10 cellular contexts compared by ENCODE assay signal in genomic region chr12:92759634-92760268, GRCh38. TPM values are rescaled to one million over a fixed set of nuclear protein-coding genes. Genes with fewer than 3 reads are reported as not detected.
DNase-seq lines count a peak whose midpoint lies in the region; ATAC-seq, FAIRE-seq and TF ChIP-seq lines count a peak whose summit lies in the region.
"Had no signal": no experiment of that assay in that cellular context is flagged by ENCODE, and none has a peak within 500 bp of the region (broad histone marks: within the 10 kb centered on the region; RNA-seq: fewer than 3 reads in every experiment).

No MANE protein-coding gene starts in this region.

- TF ChIP-seq POLR2A in endothelial cell of umbilical vein (IDR thresholded peaks at IDR 0.05; ENCODE audit: low read depth, low read length) (no peak), sigmoid colon (IDR thresholded peaks at IDR 0.05) (no peak)

- dilution Hi-C loops in endothelial cell of umbilical vein (cut with MboI; ENCODE audit: extremely low pct_ligation_motif_present, low sequenced_read_pairs): no loop called here

- H3K9me3 ChIP-seq in GM23248 (ENCODE audit: low read depth): no peaks in the 10 kb centered on the region
- H3K9me3 ChIP-seq in PC-3 (ENCODE audit: low read length): no peaks in the 10 kb centered on the region
- H3K9me3 ChIP-seq in endothelial cell of umbilical vein (replicated peaks; ENCODE audit: control insufficient read depth, insufficient read depth, low read length): no peaks in the 10 kb centered on the region
- no peaks in the 10 kb centered on the region for H3K9me3 ChIP-seq in osteoblast (ENCODE audit: low read depth, low read length)
- no peaks in the 10 kb centered on the region for H3K9me3 ChIP-seq in sigmoid colon
- H3K9me3 ChIP-seq in CD4-positive, alpha-beta memory T cell (ENCODE audit: control insufficient read depth in 1 of 2, low read length in 2 of 2): no peaks in the 10 kb centered on the region

- POLR2A ChIA-PET in PC-3 (lab: Charles Lee; ENCODE audit: unreplicated experiment): no interaction called here
- POLR2A ChIA-PET in endothelial cell of umbilical vein (lab: Charles Lee): no interaction called here
- POLR2A ChIA-PET in CD4-positive, alpha-beta memory T cell (lab: Charles Lee; ENCODE audit: partially characterized antibody): no interaction called here

- peak; percentile 95 for DNase-seq in GM23248
- DNase-seq in PC-3: peak; percentile 85
- peak; percentile 36 for DNase-seq in endothelial cell of umbilical vein (ENCODE audit: low read depth, low spot score)
- DNase-seq in osteoblast (ENCODE audit: insufficient read length, low spot score, missing footprints): peak; percentile 62
- no peak for DNase-seq in sigmoid colon
- no peak for DNase-seq in activated CD4-positive, alpha-beta T cell treated with anti-CD3 and anti-CD28 coated beads for 48 hours
- no peak for DNase-seq in left ventricle myocardium superior
- DNase-seq in CD4-positive, alpha-beta memory T cell: no peak
- DNase-seq: NCI-H1694 treated with DMSO at 0.1 percent for 48 hours had no signal

- H3K4me3 Mint-ChIP-seq in CD4-positive, alpha-beta memory T cell: no peak overlapping the region

- H3K27me3 Mint-ChIP-seq in CD4-positive, alpha-beta memory T cell: peaks cover 10 to 12% of the 10 kb centered on the region in 2 donors

- BruUV-seq in PC-3 (replicated peaks; lab: Mats Ljungman, UMichigan): no TSS peak
- no TSS peak for BruUV-seq in endothelial cell of umbilical vein (replicated peaks; lab: Mats Ljungman, UMichigan)

- no peaks in the 10 kb centered on the region for H3K79me2 ChIP-seq in GM23248 (ENCODE audit: insufficient read depth)
- no peaks in the 10 kb centered on the region for H3K79me2 ChIP-seq in PC-3 (ENCODE audit: low read length)
- H3K79me2 ChIP-seq in endothelial cell of umbilical vein (ENCODE audit: control insufficient read depth, insufficient read depth, low read length): no peaks in the 10 kb centered on the region
- no peaks in the 10 kb centered on the region for H3K79me2 ChIP-seq in osteoblast (ENCODE audit: insufficient read depth, low read length)
- H3K79me2 ChIP-seq: parathyroid adenoma had no signal

- peaks cover 7% of the 10 kb centered on the region for H3K4me1 ChIP-seq in GM23248 (ENCODE audit: insufficient read depth)
- peaks cover 5% of the 10 kb centered on the region; the same call in 1 of the 2 replicates for H3K4me1 ChIP-seq in PC-3 (ENCODE audit: insufficient read depth, low read length)
- peaks cover 13% of the 10 kb centered on the region for H3K4me1 ChIP-seq in endothelial cell of umbilical vein (ENCODE audit: control insufficient read depth, extremely low read depth, insufficient read depth, low read length)
- peaks cover 7% of the 10 kb centered on the region for H3K4me1 ChIP-seq in osteoblast (ENCODE audit: insufficient read depth, low read length)
- H3K4me1 ChIP-seq in sigmoid colon: no peaks in the 10 kb centered on the region
- H3K4me1 ChIP-seq in CD4-positive, alpha-beta memory T cell (ENCODE audit: insufficient read depth, low read length): no peaks in the 10 kb centered on the region
- H3K4me1 ChIP-seq: parathyroid adenoma had no signal

- H3K36me3 Mint-ChIP-seq in CD4-positive, alpha-beta memory T cell: no peaks in the 10 kb centered on the region

- H3F3A ChIP-seq in GM23248 (ENCODE audit: insufficient read depth): peaks cover 11% of the 10 kb centered on the region
- H3F3A ChIP-seq in PC-3 (ENCODE audit: low read length, unreplicated experiment): no peaks in the 10 kb centered on the region

- H3K4me3 ChIP-seq in GM23248 (no peak overlapping the region), PC-3 (ENCODE audit: low read length) (no peak overlapping the region), endothelial cell of umbilical vein (replicated peaks in 1 of 3; ENCODE audit: insufficient read depth in 1 of 3, low read depth in 1 of 3, low read length in 3 of 3) (no peak overlapping the region), osteoblast (ENCODE audit: insufficient read depth, low read length) (no peak overlapping the region), sigmoid colon (no peak overlapping the region)
- no peak overlapping the region for H3K4me3 ChIP-seq in CD4-positive, alpha-beta memory T cell (ENCODE audit: low read length in 2 of 2)

- CTCF ChIA-PET in PC-3 (lab: Charles Lee): no interaction called here
- CTCF ChIA-PET in endothelial cell of umbilical vein (lab: Charles Lee): interaction anchor here (1.2 to 1.4 kb wide), 3 partner anchors 12 to 660 kb away, joined by 3 to 5 read pairs (median 3); no protein-coding TSS in a partner anchor
- CTCF ChIA-PET in CD4-positive, alpha-beta memory T cell (lab: Charles Lee; ENCODE audit: partially characterized antibody): no interaction called here

- intact Hi-C loops in PC-3 (cut with micrococcal nuclease): no loop called here
- intact Hi-C loops in endothelial cell of umbilical vein (cut with micrococcal nuclease): no loop called here
- intact Hi-C loops in sigmoid colon (cut with DNase I): no loop called here
- intact Hi-C loops in left ventricle myocardium superior (cut with micrococcal nuclease): no loop called here
- intact Hi-C loops in CD4-positive, alpha-beta memory T cell (cut with micrococcal nuclease): no loop called here

- peak overlapping the region; percentile 38 for H3K27ac ChIP-seq in GM23248
- no peak overlapping the region for H3K27ac ChIP-seq in PC-3 (ENCODE audit: low read length)
- H3K27ac ChIP-seq in endothelial cell of umbilical vein (ENCODE audit: insufficient read depth, low read depth, low read length): no peak overlapping the region
- peak overlapping the region; percentile 27 for H3K27ac ChIP-seq in osteoblast (ENCODE audit: low read depth, low read length)
- H3K27ac ChIP-seq in sigmoid colon: no peak overlapping the region
- no peak overlapping the region for H3K27ac ChIP-seq in CD4-positive, alpha-beta memory T cell (ENCODE audit: low read depth, low read length)
- H3K27ac ChIP-seq: parathyroid adenoma had no signal

- no peaks in the 10 kb centered on the region for H4K20me1 ChIP-seq in GM23248 (ENCODE audit: insufficient read depth)
- no peaks in the 10 kb centered on the region for H4K20me1 ChIP-seq in PC-3 (ENCODE audit: low read length)
- no peaks in the 10 kb centered on the region for H4K20me1 ChIP-seq in endothelial cell of umbilical vein (replicated peaks; ENCODE audit: control insufficient read depth, extremely low read depth, insufficient read depth, low read length)
- H4K20me1 ChIP-seq in osteoblast (ENCODE audit: insufficient read depth, low read length): no peaks in the 10 kb centered on the region

- ATAC-seq in PC-3: peak; percentile 85
- no peak for ATAC-seq in left ventricle myocardium superior

- in situ Hi-C loops in GM23248 (cut with MboI): no loop called here

- TF ChIP-seq CTCF in PC-3 (conservative IDR thresholded peaks at IDR 0.05; ENCODE audit: low read depth, low read length): no peak
- no peak for TF ChIP-seq CTCF in endothelial cell of umbilical vein (IDR thresholded peaks at IDR 0.05; ENCODE audit: extremely low read depth in 1 of 2, insufficient read depth in 1 of 2, low read depth in 1 of 2, low read length in 2 of 2)
- no peak for TF ChIP-seq CTCF in osteoblast (IDR thresholded peaks at IDR 0.05; ENCODE audit: extremely low read depth, low read depth, low read length)
- TF ChIP-seq CTCF in sigmoid colon (IDR thresholded peaks at IDR 0.05): no peak

- no peaks in the 10 kb centered on the region for H3K27me3 ChIP-seq in GM23248 (replicated peaks; ENCODE audit: insufficient read depth)
- H3K27me3 ChIP-seq in PC-3 (ENCODE audit: low read length): no peaks in the 10 kb centered on the region
- no peaks in the 10 kb centered on the region for H3K27me3 ChIP-seq in endothelial cell of umbilical vein (ENCODE audit: control insufficient read depth in 2 of 2, insufficient read depth in 2 of 2, low read length in 2 of 2)
- H3K27me3 ChIP-seq in osteoblast (ENCODE audit: insufficient read depth, low read length): no peaks in the 10 kb centered on the region
- H3K27me3 ChIP-seq in sigmoid colon: no peaks in the 10 kb centered on the region
- no peaks in the 10 kb centered on the region for H3K27me3 ChIP-seq in CD4-positive, alpha-beta memory T cell (ENCODE audit: insufficient read depth, low read length)

- TF ChIP-seq EP300 in sigmoid colon (IDR thresholded peaks at IDR 0.05): no peak

- H3K4me1 Mint-ChIP-seq in CD4-positive, alpha-beta memory T cell: peaks cover 0 to 2% (median 1%) of the 10 kb centered on the region in 4 donors

- no peak overlapping the region for H2AFZ ChIP-seq in GM23248
- no peak overlapping the region for H2AFZ ChIP-seq in PC-3 (ENCODE audit: low read length)
- H2AFZ ChIP-seq in endothelial cell of umbilical vein (ENCODE audit: low read depth, low read length): no peak overlapping the region
- H2AFZ ChIP-seq in osteoblast (ENCODE audit: low read length): no peak overlapping the region
- H2AFZ ChIP-seq: parathyroid adenoma had no signal

- H3K9me1 ChIP-seq in endothelial cell of umbilical vein (replicated peaks; ENCODE audit: control insufficient read depth, extremely low read depth, insufficient read depth, low read length): no peaks in the 10 kb centered on the region

- no peak overlapping the region for H3K27ac Mint-ChIP-seq in CD4-positive, alpha-beta memory T cell

- WGBS in GM23248 (ENCODE audit: low coverage in 1 of 2, low lambda C conversion rate in 2 of 2, missing lambda C conversion rate in 2 of 2), 2 experiments: 49 to 56% methylated on average over 3 of the region's 3 CpGs
- 84 to 89% methylated on average over 3 of the region's 3 CpGs for WGBS in sigmoid colon, 2 donors

- no peaks in the 10 kb centered on the region for H3K36me3 ChIP-seq in GM23248 (ENCODE audit: low read depth)
- no peaks in the 10 kb centered on the region for H3K36me3 ChIP-seq in PC-3 (ENCODE audit: low read depth, low read length)
- no peaks in the 10 kb centered on the region for H3K36me3 ChIP-seq in endothelial cell of umbilical vein (ENCODE audit: control insufficient read depth in 2 of 2, extremely low read depth in 1 of 2, insufficient read depth in 2 of 2, low read length in 2 of 2)
- H3K36me3 ChIP-seq in osteoblast (ENCODE audit: insufficient read depth, low read length): no peaks in the 10 kb centered on the region
- H3K36me3 ChIP-seq in sigmoid colon: no peaks in the 10 kb centered on the region
- no peaks in the 10 kb centered on the region for H3K36me3 ChIP-seq in CD4-positive, alpha-beta memory T cell (ENCODE audit: insufficient read depth, low read length)

- FAIRE-seq in endothelial cell of umbilical vein (lab: Jason Lieb, UNC): no peak

- H3K9me3 Mint-ChIP-seq in CD4-positive, alpha-beta memory T cell: no peaks in the 10 kb centered on the region

- no peak overlapping the region for H3K4me2 ChIP-seq in GM23248 (ENCODE audit: unreplicated experiment)
- no peak overlapping the region for H3K4me2 ChIP-seq in PC-3 (ENCODE audit: low read length)
- no peak overlapping the region for H3K4me2 ChIP-seq in endothelial cell of umbilical vein (ENCODE audit: insufficient read depth, low read length)
- H3K4me2 ChIP-seq in osteoblast (ENCODE audit: insufficient read depth, low read length): no peak overlapping the region

- H3K9me2 ChIP-seq in GM23248 (ENCODE audit: insufficient read depth): no peaks in the 10 kb centered on the region
- H3K9me2 ChIP-seq in PC-3 (replicated peaks; ENCODE audit: low read length): no peaks in the 10 kb centered on the region; the same call in 1 of the 2 replicates

- no peak overlapping the region for H3K9ac ChIP-seq in GM23248
- no peak overlapping the region for H3K9ac ChIP-seq in PC-3 (ENCODE audit: low read length)
- no peak overlapping the region for H3K9ac ChIP-seq in endothelial cell of umbilical vein (replicated peaks; ENCODE audit: extremely low read depth, insufficient read depth, low read length)
- H3K9ac ChIP-seq: parathyroid adenoma had no signal

RNA-seq across cellular contexts. Expression of gene PLEKHG7, which starts 57.0 kb away (rescaled TPM):
- total RNA-seq in GM23248 (2014; rRNA removed; shearing (Covaris generic)): not detected in 2 replicates
- polyA plus RNA-seq in GM23248 (2016; fragmentation: Nextera tagmentation; extraction: Ambion mirVana): not detected in 2 replicates
- not detected in 2 replicates for total RNA-seq in PC-3 (2014; rRNA removed)
- not detected in 2 replicates for total RNA-seq in endothelial cell of umbilical vein
- not detected in 2 replicates for polyA plus RNA-seq in endothelial cell of umbilical vein
- not detected in 2 replicates for polyA plus RNA-seq in endothelial cell of umbilical vein (2011; cell fraction: cytosol; rRNA removed)
- not detected in 2 replicates for polyA plus RNA-seq in endothelial cell of umbilical vein (2011; cell fraction: nucleus; rRNA removed)
- not detected in 2 replicates for polyA plus RNA-seq in endothelial cell of umbilical vein (2012)
- not detected in 2 replicates for polyA minus RNA-seq in endothelial cell of umbilical vein
- polyA minus RNA-seq in endothelial cell of umbilical vein (2011; cell fraction: cytosol; rRNA and poly(A)+ RNA removed): not detected
- polyA minus RNA-seq in endothelial cell of umbilical vein (2011; cell fraction: nucleus; rRNA and poly(A)+ RNA removed): not detected in 2 replicates
- not detected in 2 replicates for total RNA-seq in osteoblast
- total RNA-seq in sigmoid colon: under 1 TPM in 1 of 4 donors, not detected in 3; 0.41 TPM
- under 1 TPM; 0.23 to 0.71 (median 0.60) TPM for polyA plus RNA-seq in sigmoid colon
- not detected for total RNA-seq in left ventricle myocardium superior
- total RNA-seq in CD4-positive, alpha-beta memory T cell: not detected
- polyA plus RNA-seq in CD4-positive, alpha-beta memory T cell: under 1 TPM in 1 of 2 donors, not detected in 1; 0.16 TPM

Comparison
In these comparisons a context has a peak if more than half of its experiments do, and no peak if none do; other contexts are left out.
1. DNase-seq: peak in GM23248 (single experiment), PC-3 (single experiment), endothelial cell of umbilical vein (single experiment) and osteoblast (single experiment); none in sigmoid colon (single experiment), activated CD4-positive, alpha-beta T cell treated with anti-CD3 and anti-CD28 coated beads for 48 hours (single experiment), left ventricle myocardium superior (single experiment) and CD4-positive, alpha-beta memory T cell (0 of 5).
2. H3K27ac ChIP-seq: peak in GM23248 (single experiment) and osteoblast (single experiment); none in PC-3 (single experiment), endothelial cell of umbilical vein (single experiment), sigmoid colon (0 of 4) and CD4-positive, alpha-beta memory T cell (single experiment).